In the genomic region with DNA sequence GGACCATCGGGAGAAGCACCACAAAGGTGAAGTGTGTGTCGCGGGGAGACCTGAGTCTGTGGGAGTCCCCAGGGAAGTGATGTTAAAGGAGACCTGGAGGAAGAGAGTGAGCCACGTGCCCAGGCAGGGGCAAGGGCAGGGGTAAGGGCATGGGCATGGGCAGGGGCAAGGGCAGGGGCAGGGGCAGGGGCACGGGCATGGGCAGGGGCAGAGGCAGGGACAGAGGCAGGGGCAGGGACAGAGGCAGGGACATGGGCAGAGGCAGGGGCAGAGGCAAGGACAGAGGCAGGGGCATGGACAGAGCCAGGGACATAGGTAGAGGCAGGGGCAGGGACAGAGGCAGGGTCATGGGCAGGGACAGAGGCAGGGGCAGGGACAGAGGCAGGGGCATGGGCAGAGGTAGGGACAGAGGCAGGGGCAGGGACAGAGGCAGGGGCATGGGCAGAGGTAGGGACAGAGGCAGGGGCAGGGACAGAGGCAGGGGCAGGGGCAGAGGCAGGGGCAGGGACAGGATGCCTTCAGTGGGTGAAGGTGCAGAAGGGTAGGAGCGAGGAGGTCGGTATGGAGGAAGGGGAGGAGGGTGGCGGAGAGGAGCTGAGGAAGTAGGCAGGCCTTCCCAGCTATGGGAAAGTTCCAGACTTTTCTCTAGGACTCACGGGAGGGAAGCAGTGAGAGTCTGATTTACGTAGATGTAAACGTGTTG, we compare ENCODE assay signal across 25 cellular contexts. TPM values are rescaled to one million over a fixed set of nuclear protein-coding genes. Genes with fewer than 3 reads are reported as not detected.
"Had no signal": no experiment of that assay in that cellular context is flagged by ENCODE, and none has a peak within 500 bp of the region (broad histone marks: within the 10 kb centered on the region; RNA-seq: fewer than 3 reads in every experiment).

No MANE protein-coding gene starts in this region.

- H3K4me1 Mint-ChIP-seq: memory B cell; mesothelial cell of epicardium; nephron; stimulated activated naive B cell treated with anti-CD40 and anti-IgM and Interleukin-4, amounts not matched to agents 10 μg/mL and 1 μg/mL and 100 μg/mL, for 72 hours had no signal

- H3K27ac Mint-ChIP-seq: memory B cell; mesothelial cell of epicardium; nephron; stimulated activated naive B cell treated with anti-CD40 and anti-IgM and Interleukin-4, amounts not matched to agents 10 μg/mL and 1 μg/mL and 100 μg/mL, for 72 hours had no signal

- H3K27ac ChIP-seq: colonic mucosa, esophagus squamous epithelium, left ventricle myocardium inferior, lower lobe of right lung, neutrophil, ovary, spleen had no signal

- DNase-seq: colonic mucosa; dermis blood vessel endothelial cell; esophagus squamous epithelium; foreskin fibroblast; kidney; left cardiac atrium; left ventricle myocardium inferior; lower lobe of right lung; ovary; right cardiac atrium; spleen; stimulated activated CD4-positive, alpha-beta T cell treated with anti-CD3 and anti-CD28 coated beads, Interleukin-15, amount 100 ng/mL, for 24 hours; stimulated activated CD4-positive, alpha-beta T cell treated with anti-CD3 and anti-CD28 coated beads, Interleukin-1b, Interleukin-23, amount 100 ng/mL, for 48 hours; stimulated activated CD4-positive, alpha-beta T cell treated with anti-CD3 and anti-CD28 coated beads, Interleukin-4, amount 100 ng/mL, for 24 hours; stimulated activated naive B cell treated with anti-CD40 and anti-IgM and Interleukin-4, amounts not matched to agents 10 μg/mL and 1 μg/mL and 100 μg/mL, for 72 hours; trophoblast cell had no signal

- H3K4me3 ChIP-seq: colonic mucosa, esophagus squamous epithelium, left ventricle myocardium inferior, lower lobe of right lung, ovary, spleen had no signal

- H3K4me1 ChIP-seq: colonic mucosa, esophagus squamous epithelium, left ventricle myocardium inferior, lower lobe of right lung, spleen had no signal

- H3K36me3 Mint-ChIP-seq: memory B cell; stimulated activated naive B cell treated with anti-CD40 and anti-IgM and Interleukin-4, amounts not matched to agents 10 μg/mL and 1 μg/mL and 100 μg/mL, for 72 hours had no signal

- H3K4me3 Mint-ChIP-seq: memory B cell; mesothelial cell of epicardium; nephron; stimulated activated naive B cell treated with anti-CD40 and anti-IgM and Interleukin-4, amounts not matched to agents 10 μg/mL and 1 μg/mL and 100 μg/mL, for 72 hours had no signal

- FAIRE-seq: kidney, urothelium cell line had no signal

- H3K9me3 ChIP-seq: colonic mucosa, esophagus squamous epithelium, left ventricle myocardium inferior, lower lobe of right lung, neutrophil, ovary, spleen had no signal

- H3K27me3 ChIP-seq: colonic mucosa, neutrophil, ovary had no signal

- H3K9me3 Mint-ChIP-seq: memory B cell; mesothelial cell of epicardium; nephron; stimulated activated naive B cell treated with anti-CD40 and anti-IgM and Interleukin-4, amounts not matched to agents 10 μg/mL and 1 μg/mL and 100 μg/mL, for 72 hours had no signal

- H3K36me3 ChIP-seq: colonic mucosa, esophagus squamous epithelium, lower lobe of right lung, neutrophil, spleen had no signal

- ATAC-seq: left cardiac atrium; lower lobe of right lung; stimulated activated naive B cell treated with anti-CD40 and anti-IgM and Interleukin-4, amounts not matched to agents 10 μg/mL and 1 μg/mL and 100 μg/mL, for 72 hours had no signal

RNA-seq across cellular contexts. Expression of gene NTSR2, which starts 33.3 kb away (rescaled TPM):
- total RNA-seq: colonic mucosa, dermis blood vessel endothelial cell, epithelial cell of proximal tubule, esophagus squamous epithelium, kidney, left ventricle myocardium inferior, lower lobe of right lung, mesothelial cell of epicardium, mucosa of gallbladder, myocyte, posterior vena cava, spleen had no signal
- polyA plus RNA-seq: spleen had no signal
